Comparison of ENCODE assay signal across 1 cellular context in genomic region chr14:22829076-22829660, GRCh38.
A peak's percentile ranks its signal among the peaks of the same experiment; 100 is the strongest.
TF ChIP-seq lines count a peak whose summit lies in the region.
"Not testable (repeated sequence)": the region's sequence is repeated elsewhere in the genome, so short reads cannot be mapped to it uniquely, and the experiment has no call there.

No MANE protein-coding gene starts in this region.

TF ChIP-seq in HepG2, 621 proteins besides CTCF, POLR2A, EP300 and RAD21 (continues in another document):
- TF ChIP-seq NFKB2 (CRISPR knock-in tag; IDR thresholded peaks at IDR 0.05; ENCODE audit: borderline replicate concordance), result 0 out of 2 replicates have a peak, but pooled peaks have one; percentile 36
- peak; percentile 44; the same call in 1 of the 2 replicates for TF ChIP-seq ZNF256 (CRISPR knock-in tag; conservative IDR thresholded peaks at IDR 0.05)
- 0 out of 2 replicates have a peak, but pooled peaks have one; percentile 39 for TF ChIP-seq ZNF503 (CRISPR knock-in tag; IDR thresholded peaks at IDR 0.05)
- TF ChIP-seq ZNF646 (CRISPR knock-in tag; IDR thresholded peaks at IDR 0.05), result 0 out of 2 replicates have a peak, but pooled peaks have one; percentile 42
- peak; percentile 81; the same call in 1 of the 2 replicates for TF ChIP-seq ZNF670 (CRISPR knock-in tag; IDR thresholded peaks at IDR 0.05; ENCODE audit: borderline replicate concordance)
- 0 out of 2 replicates have a peak, but pooled peaks have one; percentile 26 for TF ChIP-seq ZFP37 (CRISPR knock-in tag; IDR thresholded peaks at IDR 0.05; ENCODE audit: borderline replicate concordance)
- 0 out of 2 replicates have a peak, but pooled peaks have one; percentile 19 for TF ChIP-seq RFXANK (CRISPR knock-in tag; IDR thresholded peaks at IDR 0.05)
- peak; percentile 13; the same call in 1 of the 2 replicates for TF ChIP-seq ZNF703 (CRISPR knock-in tag; IDR thresholded peaks at IDR 0.05; ENCODE audit: borderline replicate concordance)
- TF ChIP-seq PHF5A (CRISPR knock-in tag; IDR thresholded peaks at IDR 0.05; ENCODE audit: low read depth, unreplicated experiment), result peak; percentile 14
- peak; percentile 23; the same call in 1 of the 2 replicates for TF ChIP-seq HIVEP1 (CRISPR knock-in tag; IDR thresholded peaks at IDR 0.05)
- TF ChIP-seq NFYC (CRISPR knock-in tag; IDR thresholded peaks at IDR 0.05), result 0 out of 2 replicates have a peak, but pooled peaks have one; percentile 25
- peak; percentile 32 for TF ChIP-seq SPEN (CRISPR knock-in tag; IDR thresholded peaks at IDR 0.05; ENCODE audit: low read depth)
- TF ChIP-seq ZNF850 (CRISPR knock-in tag; conservative IDR thresholded peaks at IDR 0.05), result 0 out of 2 replicates have a peak, but pooled peaks have one; percentile 74
- peak; percentile 87; the same call in 1 of the 2 replicates for TF ChIP-seq KDM1A (CRISPR knock-in tag; IDR thresholded peaks at IDR 0.05)
- peak; percentile 14 for TF ChIP-seq NKX3-1 (CRISPR knock-in tag; IDR thresholded peaks at IDR 0.05)
- TF ChIP-seq ZNF800 (CRISPR knock-in tag; IDR thresholded peaks at IDR 0.05), result peak; percentile 76; the same call in 1 of the 2 replicates
- TF ChIP-seq FOXJ3 (CRISPR knock-in tag; IDR thresholded peaks at IDR 0.05; ENCODE audit: borderline replicate concordance), result 0 out of 2 replicates have a peak, but pooled peaks have one; percentile 28
- peak; percentile 75; the same call in 1 of the 2 replicates for TF ChIP-seq ZNF280B (CRISPR knock-in tag; IDR thresholded peaks at IDR 0.05; ENCODE audit: borderline replicate concordance)
- TF ChIP-seq TEF (CRISPR knock-in tag; IDR thresholded peaks at IDR 0.05), result peak; percentile 55; the same call in 1 of the 2 replicates
- TF ChIP-seq KLF6 (CRISPR knock-in tag; IDR thresholded peaks at IDR 0.05), result peak; percentile 72; the same call in 1 of the 2 replicates
- TF ChIP-seq PTBP1 (IDR thresholded peaks at IDR 0.05; ENCODE audit: low read depth, low read length, poor library complexity, severe bottlenecking), result peak; percentile 9
- TF ChIP-seq ZHX2 (IDR thresholded peaks at IDR 0.05; ENCODE audit: low read depth); TCF12 (IDR thresholded peaks at IDR 0.05): not testable (repeated sequence)
- peak; percentile 42; the same call in 1 of the 2 replicates for TF ChIP-seq ZHX2 (CRISPR knock-in tag; IDR thresholded peaks at IDR 0.05; ENCODE audit: borderline replicate concordance)
- TF ChIP-seq ZNF33A (CRISPR knock-in tag; IDR thresholded peaks at IDR 0.05; ENCODE audit: borderline replicate concordance), result peak; percentile 94; the same call in 1 of the 2 replicates
- TF ChIP-seq CREB3 (CRISPR knock-in tag; IDR thresholded peaks at IDR 0.05), result peak; percentile 69; the same call in 1 of the 2 replicates
- TF ChIP-seq ZMYM3 (CRISPR knock-in tag; IDR thresholded peaks at IDR 0.05), result peak; percentile 91
- TF ChIP-seq TCF12 (CRISPR knock-in tag; IDR thresholded peaks at IDR 0.05), result peak; percentile 29
- 0 out of 2 replicates have a peak, but pooled peaks have one; percentile 47 for TF ChIP-seq FOXM1 (CRISPR knock-in tag; IDR thresholded peaks at IDR 0.05)
- peak; percentile 25; the same call in 1 of the 2 replicates for TF ChIP-seq ZNF83 (CRISPR knock-in tag; IDR thresholded peaks at IDR 0.05; ENCODE audit: borderline replicate concordance)
- TF ChIP-seq ZNF431 (CRISPR knock-in tag; IDR thresholded peaks at IDR 0.05; ENCODE audit: borderline replicate concordance, low read depth), result 0 out of 2 replicates have a peak, but pooled peaks have one; percentile 3
- 0 out of 2 replicates have a peak, but pooled peaks have one; percentile 2 for TF ChIP-seq SNAPC2 (CRISPR knock-in tag; IDR thresholded peaks at IDR 0.05)
- TF ChIP-seq ZNF414 (CRISPR knock-in tag; IDR thresholded peaks at IDR 0.05), result 0 out of 2 replicates have a peak, but pooled peaks have one; percentile 16
- TF ChIP-seq KDM4B (CRISPR knock-in tag; IDR thresholded peaks at IDR 0.05), result peak; percentile 19; the same call in 1 of the 2 replicates
